7 cellular contexts compared by ENCODE assay signal in the genomic region with DNA sequence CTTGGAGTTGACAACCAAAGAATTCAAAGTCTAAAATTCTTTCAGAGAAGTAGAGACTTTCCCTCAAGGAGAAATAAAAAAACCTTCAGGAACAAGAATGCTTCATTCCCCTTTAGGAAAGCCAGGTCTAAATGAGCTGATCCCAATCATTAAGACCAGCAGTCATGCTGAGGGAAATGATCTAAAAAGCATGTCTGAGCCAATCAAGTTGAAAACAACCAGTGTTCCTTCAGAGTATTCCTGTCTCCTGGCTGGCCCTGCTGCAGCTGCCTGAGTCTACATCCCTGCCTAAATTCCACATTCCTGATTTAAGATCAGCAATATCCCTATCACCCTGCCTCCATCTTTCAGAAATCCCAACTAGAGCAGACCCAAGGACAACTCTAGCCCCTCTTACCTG.
"Had no signal": no experiment of that assay in that cellular context is flagged by ENCODE, and none has a peak within 500 bp of the region (broad histone marks: within the 10 kb centered on the region; RNA-seq: fewer than 3 reads in every experiment).

No MANE protein-coding gene starts in this region.

- H3K4me2 ChIP-seq: GM23338 had no signal

- H3K27ac ChIP-seq: HL-60 had no signal

- DNase-seq: H9, HFFc6, IMR-90 had no signal

- ATAC-seq: GM23338, HCT116, K562 had no signal

- H2AFZ ChIP-seq: GM23338 had no signal

- H3K4me3 ChIP-seq: GM23338, K562 had no signal
